1 cellular context compared by ENCODE assay signal in genomic region chr1:65688215-65688566, GRCh38.
TF ChIP-seq lines count a peak whose summit lies in the region.

No MANE protein-coding gene starts in this region.

TF ChIP-seq in HepG2, 621 proteins besides CTCF, POLR2A, EP300 and RAD21 (continued from another document):
- TF ChIP-seq DMTF1 (CRISPR knock-in tag; IDR thresholded peaks at IDR 0.05) (no peak), ZNF503 (CRISPR knock-in tag; IDR thresholded peaks at IDR 0.05) (peak; percentile 13; the same call in 1 of the 2 replicates)
